1 cellular context compared by ENCODE assay signal in genomic region chr10:81963606-81964005, GRCh38.
TF ChIP-seq lines count a peak whose summit lies in the region.

No MANE protein-coding gene starts in this region.

TF ChIP-seq in WTC11, 78 proteins besides CTCF, POLR2A, EP300 and RAD21 (continued from another document):
- no peak for TF ChIP-seq AR (CRISPR knock-in tag; IDR thresholded peaks at IDR 0.05)
- TF ChIP-seq ZNF532 (CRISPR knock-in tag; IDR thresholded peaks at IDR 0.05; ENCODE audit: borderline replicate concordance): no peak
- TF ChIP-seq ZBTB21 (CRISPR knock-in tag; IDR thresholded peaks at IDR 0.05; ENCODE audit: borderline replicate concordance): no peak
- TF ChIP-seq TEAD1 (CRISPR knock-in tag; IDR thresholded peaks at IDR 0.05): no peak
- no peak for TF ChIP-seq CREB1 (CRISPR knock-in tag; IDR thresholded peaks at IDR 0.05)
- TF ChIP-seq MXD4 (CRISPR knock-in tag; IDR thresholded peaks at IDR 0.05; ENCODE audit: borderline replicate concordance): no peak
- TF ChIP-seq NR3C1 (CRISPR knock-in tag; conservative IDR thresholded peaks at IDR 0.05; ENCODE audit: low read depth): no peak
